Comparison of ENCODE assay signal across 11 cellular contexts in genomic region chr2:238493880-238494572, GRCh38.
DNase-seq lines count a peak whose midpoint lies in the region; ATAC-seq and TF ChIP-seq lines count a peak whose summit lies in the region.
"Had no signal": no experiment of that assay in that cellular context is flagged by ENCODE, and none has a peak within 500 bp of the region (broad histone marks: within the 10 kb centered on the region; RNA-seq: fewer than 3 reads in every experiment).

No MANE protein-coding gene starts in this region.

- ATAC-seq in GM21723 (IDR thresholded peaks at IDR 0.05; ENCODE audit: unreplicated experiment) = peak; percentile 78
- ATAC-seq in HG03108 (IDR thresholded peaks at IDR 0.05; ENCODE audit: unreplicated experiment) = no peak
- ATAC-seq: right lobe of liver had no signal

- H3K27me3 Mint-ChIP-seq in activated naive CD4-positive, alpha-beta T cell treated with anti-CD3 and anti-CD28 coated beads, Interleukin-2, amount 10 ng/mL, durations not matched to agents 7 days and 5 days = peaks cover 12% of the 10 kb centered on the region

- DNase-seq in NOMO-1 treated with DMSO at 0.1 percent for 48 hours (lab: John Stamatoyannopoulos, UW; ENCODE audit: unreplicated experiment) (peak; percentile 1), A172 (ENCODE audit: low spot score) (no peak), WERI-Rb-1 (no peak), HEK293T (ENCODE audit: extremely low spot score) (no peak)
- peak; percentile 65 for DNase-seq in activated naive CD4-positive, alpha-beta T cell treated with anti-CD3 and anti-CD28 coated beads, Interleukin-2, amount 10 ng/mL, durations not matched to agents 7 days and 5 days
- DNase-seq in stimulated activated CD4-positive, alpha-beta T cell treated with anti-CD3 and anti-CD28 coated beads, Interleukin-4, amount 100 ng/mL, for 48 hours (ENCODE audit: low read depth in 2 of 2) = peak; percentile 11 to 25
- DNase-seq: right lobe of liver had no signal

- H3K9me3 ChIP-seq in WERI-Rb-1 (ENCODE audit: severe bottlenecking) = no peaks in the 10 kb centered on the region
- H3K9me3 ChIP-seq: right lobe of liver had no signal

- peaks cover 39% of the 10 kb centered on the region for H3K4me1 Mint-ChIP-seq in activated naive CD4-positive, alpha-beta T cell treated with anti-CD3 and anti-CD28 coated beads, Interleukin-2, amount 10 ng/mL, durations not matched to agents 7 days and 5 days

- POLR2A ChIA-PET in HEK293T (lab: Yijun Ruan, JAX) = no interaction called here

- no peak overlapping the region for H3K4me3 ChIP-seq in WERI-Rb-1 (ENCODE audit: low read depth, low read length)
- H3K4me3 ChIP-seq: right lobe of liver had no signal

- H3K36me3 ChIP-seq in WERI-Rb-1 = no peaks in the 10 kb centered on the region
- H3K36me3 ChIP-seq: right lobe of liver had no signal

- H3K27ac ChIP-seq in WERI-Rb-1 = no peak overlapping the region
- H3K27ac ChIP-seq: right lobe of liver, VCaP had no signal

- H3K9me3 Mint-ChIP-seq in activated naive CD4-positive, alpha-beta T cell treated with anti-CD3 and anti-CD28 coated beads, Interleukin-2, amount 10 ng/mL, durations not matched to agents 7 days and 5 days = no peaks in the 10 kb centered on the region

- CTCF ChIA-PET in activated naive CD4-positive, alpha-beta T cell treated with anti-CD3 and anti-CD28 coated beads, Interleukin-2, amount 10 ng/mL, durations not matched to agents 7 days and 5 days (lab: Charles Lee) = interaction anchor here (1.4 kb wide), 2 partner anchors 123 to 137 kb away, joined by 3 to 4 read pairs; no protein-coding TSS in a partner anchor
- CTCF ChIA-PET in HEK293T (lab: Yijun Ruan, JAX) = no interaction called here

- H3K27ac Mint-ChIP-seq in activated naive CD4-positive, alpha-beta T cell treated with anti-CD3 and anti-CD28 coated beads, Interleukin-2, amount 10 ng/mL, durations not matched to agents 7 days and 5 days = peak overlapping the region; percentile 86

- peak overlapping the region; percentile 40 for H3K4me3 Mint-ChIP-seq in activated naive CD4-positive, alpha-beta T cell treated with anti-CD3 and anti-CD28 coated beads, Interleukin-2, amount 10 ng/mL, durations not matched to agents 7 days and 5 days
- H3K4me3 Mint-ChIP-seq: brain had no signal

- no peaks in the 10 kb centered on the region for H3K36me3 Mint-ChIP-seq in activated naive CD4-positive, alpha-beta T cell treated with anti-CD3 and anti-CD28 coated beads, Interleukin-2, amount 10 ng/mL, durations not matched to agents 7 days and 5 days
- H3K36me3 Mint-ChIP-seq: brain had no signal

- no peak for TF ChIP-seq CTCF in WERI-Rb-1 (IDR thresholded peaks at IDR 0.05; ENCODE audit: low read depth, low read length)

- H3K27me3 ChIP-seq in WERI-Rb-1 (ENCODE audit: insufficient read depth, low read depth, severe bottlenecking) = peaks cover 55% of the 10 kb centered on the region
- H3K27me3 ChIP-seq: right lobe of liver had no signal

TF ChIP-seq in HEK293T, 16 proteins besides CTCF, POLR2A, EP300 and RAD21:
- TF ChIP-seq TARDBP (IDR thresholded peaks at IDR 0.05) (no peak), BHLHE40 (IDR thresholded peaks at IDR 0.05; ENCODE audit: borderline replicate concordance) (no peak), FOXA1 (IDR thresholded peaks at IDR 0.05) (no peak), SP1 (IDR thresholded peaks at IDR 0.05) (no peak), NFRKB (IDR thresholded peaks at IDR 0.05) (no peak), ELF4 (IDR thresholded peaks at IDR 0.05) (no peak), HDGF (IDR thresholded peaks at IDR 0.05; ENCODE audit: borderline replicate concordance) (no peak), FOXM1 (IDR thresholded peaks at IDR 0.05; ENCODE audit: borderline replicate concordance) (no peak), FOXK2 (IDR thresholded peaks at IDR 0.05) (no peak), L3MBTL2 (conservative IDR thresholded peaks at IDR 0.05) (no peak), ZNF384 (IDR thresholded peaks at IDR 0.05) (no peak), SUZ12 (IDR thresholded peaks at IDR 0.05) (no peak), CTBP1 (IDR thresholded peaks at IDR 0.05; ENCODE audit: borderline replicate concordance) (no peak)
- TF ChIP-seq, protein P1, sequence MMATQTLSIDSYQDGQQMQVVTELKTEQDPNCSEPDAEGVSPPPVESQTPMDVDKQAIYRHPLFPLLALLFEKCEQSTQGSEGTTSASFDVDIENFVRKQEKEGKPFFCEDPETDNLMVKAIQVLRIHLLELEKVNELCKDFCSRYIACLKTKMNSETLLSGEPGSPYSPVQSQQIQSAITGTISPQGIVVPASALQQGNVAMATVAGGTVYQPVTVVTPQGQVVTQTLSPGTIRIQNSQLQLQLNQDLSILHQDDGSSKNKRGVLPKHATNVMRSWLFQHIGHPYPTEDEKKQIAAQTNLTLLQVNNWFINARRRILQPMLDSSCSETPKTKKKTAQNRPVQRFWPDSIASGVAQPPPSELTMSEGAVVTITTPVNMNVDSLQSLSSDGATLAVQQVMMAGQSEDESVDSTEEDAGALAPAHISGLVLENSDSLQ (IDR thresholded peaks at IDR 0.05) = no peak

Comparison
In these comparisons a context has a peak if more than half of its experiments do, and no peak if none do; other contexts are left out.
1. DNase-seq: peak in NOMO-1 treated with DMSO at 0.1 percent for 48 hours (single experiment), activated naive CD4-positive, alpha-beta T cell treated with anti-CD3 and anti-CD28 coated beads, Interleukin-2, amount 10 ng/mL, durations not matched to agents 7 days and 5 days (single experiment) and stimulated activated CD4-positive, alpha-beta T cell treated with anti-CD3 and anti-CD28 coated beads, Interleukin-4, amount 100 ng/mL, for 48 hours (2 of 2); none in A172 (single experiment), WERI-Rb-1 (single experiment) and HEK293T (single experiment).